In the genomic region with DNA sequence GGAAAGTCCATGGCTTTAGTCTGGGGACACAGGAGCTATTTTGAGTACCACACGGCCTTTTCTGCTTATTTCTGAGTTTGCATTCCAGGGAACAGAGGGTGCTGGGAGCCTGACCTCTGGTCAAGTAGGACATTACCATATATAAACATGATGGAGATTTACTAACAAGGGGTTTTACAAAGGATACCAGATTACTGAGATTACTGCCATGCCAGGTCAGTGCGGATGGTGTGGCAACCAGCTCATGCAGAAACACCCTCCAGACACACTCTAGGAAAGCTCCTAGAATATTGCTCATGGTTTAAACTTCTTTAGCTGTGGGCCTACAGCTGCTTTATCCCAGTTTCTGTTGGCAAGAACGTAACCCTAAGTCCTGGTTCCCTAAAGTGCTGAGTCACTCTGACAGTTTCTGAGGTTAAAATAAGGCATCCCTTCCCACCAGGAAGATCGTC, we compare ENCODE assay signal across 16 cellular contexts. TPM values are rescaled to one million over a fixed set of nuclear protein-coding genes. Genes with fewer than 3 reads are reported as not detected.
DNase-seq lines count a peak whose midpoint lies in the region; ATAC-seq, FAIRE-seq and TF ChIP-seq lines count a peak whose summit lies in the region.
"Had no signal": no experiment of that assay in that cellular context is flagged by ENCODE, and none has a peak within 500 bp of the region (broad histone marks: within the 10 kb centered on the region; RNA-seq: fewer than 3 reads in every experiment).

No MANE protein-coding gene starts in this region.

- peak overlapping the region; percentile 49 for H2AFZ ChIP-seq in osteoblast (ENCODE audit: low read length)
- no peak overlapping the region for H2AFZ ChIP-seq in H9 (ENCODE audit: low read length)

- H4K91ac ChIP-seq in H9 (ENCODE audit: insufficient read length, low read depth, low read length), result no peak overlapping the region

- no peak overlapping the region for H2BK12ac ChIP-seq in H9 (ENCODE audit: insufficient read length, low read depth, low read length)

- H3K4me3 ChIP-seq in BJ (ENCODE audit: low read depth, low read length) (no peak overlapping the region), SJSA1 (no peak overlapping the region), fibroblast of pulmonary artery (replicated peaks; ENCODE audit: low read depth, low read length) (no peak overlapping the region), osteoblast (ENCODE audit: insufficient read depth, low read length) (no peak overlapping the region), kidney (ENCODE audit: low read length in 2 of 2) (no peak overlapping the region)
- H3K4me3 ChIP-seq: GM12878, SK-N-MC had no signal

- H3K9ac ChIP-seq in kidney (ENCODE audit: low read length in 2 of 2) (no peak overlapping the region), H9 (ENCODE audit: extremely low read depth, insufficient read length, low read length) (no peak overlapping the region)
- H3K9ac ChIP-seq: KMS-11 had no signal

- no peak overlapping the region; a peak in 2 of 7 replicates for H3K27ac Mint-ChIP-seq in H9
- H3K27ac Mint-ChIP-seq: activated CD4-positive, alpha-beta T cell treated with anti-CD3 and anti-CD28 coated beads, Interleukin-2, amount 10 ng/mL, durations not matched to agents 24 days and 14 days; activated naive CD8-positive, alpha-beta T cell treated with anti-CD3 and anti-CD28 coated beads, Interleukin-2, amount 10 ng/mL, durations not matched to agents 7 days and 5 days; CD4-positive, alpha-beta memory T cell; stimulated activated naive B cell treated with anti-CD40 and anti-IgM and Interleukin-4, amounts not matched to agents 10 μg/mL and 1 μg/mL and 100 μg/mL, for 72 hours had no signal

- no peak for ATAC-seq in HG02884 (IDR thresholded peaks at IDR 0.05; ENCODE audit: unreplicated experiment)
- ATAC-seq: GM12878; stimulated activated naive B cell treated with anti-CD40 and anti-IgM and Interleukin-4, amounts not matched to agents 10 μg/mL and 1 μg/mL and 100 μg/mL, for 72 hours had no signal

- H3K4ac ChIP-seq in H9 (ENCODE audit: low read depth, low read length), result no peak overlapping the region

- H3K14ac ChIP-seq in H9 (ENCODE audit: insufficient read depth, low read length), result no peak overlapping the region

- no peak overlapping the region for H2BK120ac ChIP-seq in H9 (ENCODE audit: low read depth, low read length, poor library complexity, severe bottlenecking)

- no peak overlapping the region for H2AK5ac ChIP-seq in H9 (ENCODE audit: insufficient read length, low read length)

- H3K4me3 Mint-ChIP-seq in H9, result no peak overlapping the region
- H3K4me3 Mint-ChIP-seq: activated CD4-positive, alpha-beta T cell treated with anti-CD3 and anti-CD28 coated beads, Interleukin-2, amount 10 ng/mL, durations not matched to agents 24 days and 14 days; activated naive CD8-positive, alpha-beta T cell treated with anti-CD3 and anti-CD28 coated beads, Interleukin-2, amount 10 ng/mL, durations not matched to agents 7 days and 5 days; stimulated activated naive B cell treated with anti-CD40 and anti-IgM and Interleukin-4, amounts not matched to agents 10 μg/mL and 1 μg/mL and 100 μg/mL, for 72 hours had no signal

- DNase-seq in BJ (ENCODE audit: low read depth), result peak; percentile 24
- DNase-seq in SJSA1 (ENCODE audit: low read depth in 1 of 2, low spot score in 2 of 2), result peak in 1 of 2 experiments; percentile 36
- DNase-seq in fibroblast of pulmonary artery (ENCODE audit: low read depth), result peak; percentile 72
- peak; percentile 36 for DNase-seq in osteoblast (ENCODE audit: insufficient read length, low spot score, missing footprints)
- no peak for DNase-seq in kidney
- DNase-seq in H9, result no peak
- no peak for DNase-seq in SKM-1 treated with dmso at 0.1 percent for 144 hours (lab: John Stamatoyannopoulos, UW; ENCODE audit: unreplicated experiment)
- DNase-seq: activated CD4-positive, alpha-beta T cell treated with anti-CD3 and anti-CD28 coated beads, Interleukin-2, amount 10 ng/mL, durations not matched to agents 24 days and 14 days; activated naive CD8-positive, alpha-beta T cell treated with anti-CD3 and anti-CD28 coated beads, Interleukin-2, amount 10 ng/mL, durations not matched to agents 7 days and 5 days; CD4-positive, alpha-beta memory T cell; NCI-H510A; stimulated activated naive B cell treated with anti-CD40 and anti-IgM and Interleukin-4, amounts not matched to agents 10 μg/mL and 1 μg/mL and 100 μg/mL, for 72 hours had no signal

- H3K27me3 ChIP-seq in BJ (ENCODE audit: control insufficient read depth, insufficient read depth, low read length) (no peaks in the 10 kb centered on the region), SJSA1 (replicated peaks) (no peaks in the 10 kb centered on the region), osteoblast (ENCODE audit: insufficient read depth, low read length) (no peaks in the 10 kb centered on the region), H9 (ENCODE audit: insufficient read depth, low read length) (no peaks in the 10 kb centered on the region)

- H3K27me3 Mint-ChIP-seq in H9 (ENCODE audit: low read depth), result no peaks in the 10 kb centered on the region; the same call in 1 of the 2 replicates
- H3K27me3 Mint-ChIP-seq: activated CD4-positive, alpha-beta T cell treated with anti-CD3 and anti-CD28 coated beads, Interleukin-2, amount 10 ng/mL, durations not matched to agents 24 days and 14 days; activated naive CD8-positive, alpha-beta T cell treated with anti-CD3 and anti-CD28 coated beads, Interleukin-2, amount 10 ng/mL, durations not matched to agents 7 days and 5 days; CD4-positive, alpha-beta memory T cell; stimulated activated naive B cell treated with anti-CD40 and anti-IgM and Interleukin-4, amounts not matched to agents 10 μg/mL and 1 μg/mL and 100 μg/mL, for 72 hours had no signal

- H4K5ac ChIP-seq in H9 (ENCODE audit: insufficient read length, low read depth, low read length), result no peak overlapping the region

- H3K36me3 ChIP-seq in BJ (ENCODE audit: control insufficient read depth, insufficient read depth, low read length), result no peaks in the 10 kb centered on the region
- H3K36me3 ChIP-seq in SJSA1, result no peaks in the 10 kb centered on the region
- H3K36me3 ChIP-seq in osteoblast (ENCODE audit: insufficient read depth, low read length), result no peaks in the 10 kb centered on the region
- H3K36me3 ChIP-seq in kidney (ENCODE audit: control insufficient read depth in 1 of 2, insufficient read depth in 2 of 2, low read length in 2 of 2), result no peaks in the 10 kb centered on the region

- FAIRE-seq in kidney (lab: Jason Lieb, UNC), result no peak
- FAIRE-seq: GM12878 had no signal

- H3T11ph ChIP-seq in H9 (ENCODE audit: low read length), result no peak overlapping the region

- H3K4me1 ChIP-seq in SJSA1 (replicated peaks) (peaks cover 13% of the 10 kb centered on the region), osteoblast (ENCODE audit: insufficient read depth, low read length) (peaks cover 27% of the 10 kb centered on the region), kidney (ENCODE audit: control insufficient read depth in 1 of 2, insufficient read depth in 1 of 2, low read depth in 1 of 2, low read length in 2 of 2) (no peaks in the 10 kb centered on the region), H9 (ENCODE audit: insufficient read depth, low read length) (peaks cover 3% of the 10 kb centered on the region; the same call in 1 of the 2 replicates)

- no peak overlapping the region for H2BK15ac ChIP-seq in H9 (ENCODE audit: low read depth, low read length)

- peaks cover 0 to 3% of the 10 kb centered on the region in 2 experiments; a peak in 1 of 5 replicates for H3K9me3 Mint-ChIP-seq in H9
- H3K9me3 Mint-ChIP-seq: activated CD4-positive, alpha-beta T cell treated with anti-CD3 and anti-CD28 coated beads, Interleukin-2, amount 10 ng/mL, durations not matched to agents 24 days and 14 days; activated naive CD8-positive, alpha-beta T cell treated with anti-CD3 and anti-CD28 coated beads, Interleukin-2, amount 10 ng/mL, durations not matched to agents 7 days and 5 days had no signal

- H3K23ac ChIP-seq in H9 (ENCODE audit: insufficient read length, low read depth, low read length), result no peak overlapping the region

- no peaks in the 10 kb centered on the region for H4K20me1 ChIP-seq in osteoblast (ENCODE audit: insufficient read depth, low read length)
- no peaks in the 10 kb centered on the region for H4K20me1 ChIP-seq in H9 (ENCODE audit: control insufficient read depth, insufficient read depth, insufficient read length)

- POLR2A ChIA-PET in BJ (lab: Charles Lee), result no interaction called here

- no peak overlapping the region for H2BK20ac ChIP-seq in H9 (ENCODE audit: low read depth, low read length, poor library complexity, severe bottlenecking)

- WGBS in H9 (ENCODE audit: extremely low coverage, insufficient read length, low lambda C conversion rate), result no CpG with 5 or more reads among the region's 4 CpGs

- H3K23me2 ChIP-seq in H9 (ENCODE audit: insufficient read length, low read depth, low read length, poor library complexity, severe bottlenecking), result no peaks in the 10 kb centered on the region

- H3K79me2 ChIP-seq in osteoblast (ENCODE audit: insufficient read depth, low read length), result no peaks in the 10 kb centered on the region
- no peaks in the 10 kb centered on the region for H3K79me2 ChIP-seq in H9 (ENCODE audit: insufficient read depth, low read length)

- no peak overlapping the region for H3K18ac ChIP-seq in H9 (ENCODE audit: insufficient read length, low read depth, low read length)

- H3K4me1 Mint-ChIP-seq in H9, result peaks cover 14 to 15% of the 10 kb centered on the region in 2 experiments
- H3K4me1 Mint-ChIP-seq: activated CD4-positive, alpha-beta T cell treated with anti-CD3 and anti-CD28 coated beads, Interleukin-2, amount 10 ng/mL, durations not matched to agents 24 days and 14 days; activated naive CD8-positive, alpha-beta T cell treated with anti-CD3 and anti-CD28 coated beads, Interleukin-2, amount 10 ng/mL, durations not matched to agents 7 days and 5 days; CD4-positive, alpha-beta memory T cell; stimulated activated naive B cell treated with anti-CD40 and anti-IgM and Interleukin-4, amounts not matched to agents 10 μg/mL and 1 μg/mL and 100 μg/mL, for 72 hours had no signal

- H3K36me3 Mint-ChIP-seq in H9 (ENCODE audit: insufficient read depth in 1 of 3, low read depth in 3 of 3), result no peaks in the 10 kb centered on the region
- H3K36me3 Mint-ChIP-seq: activated naive CD8-positive, alpha-beta T cell treated with anti-CD3 and anti-CD28 coated beads, Interleukin-2, amount 10 ng/mL, durations not matched to agents 7 days and 5 days; CD4-positive, alpha-beta memory T cell; stimulated activated naive B cell treated with anti-CD40 and anti-IgM and Interleukin-4, amounts not matched to agents 10 μg/mL and 1 μg/mL and 100 μg/mL, for 72 hours had no signal

- intact Hi-C loops in kidney (cut with DNase I), result no loop called here

- H2BK5ac ChIP-seq in H9 (ENCODE audit: insufficient read length, low read length), result no peak overlapping the region

- H3K27ac ChIP-seq in SJSA1 (peak overlapping the region; percentile 16), osteoblast (ENCODE audit: low read depth, low read length) (peak overlapping the region; percentile 78), kidney (ENCODE audit: low read depth in 2 of 2, low read length in 2 of 2) (no peak overlapping the region), H9 (ENCODE audit: insufficient read length, low read depth, low read length) (no peak overlapping the region)
- H3K27ac ChIP-seq: KMS-11, SK-N-MC had no signal

- H3K9me3 ChIP-seq in SJSA1 (replicated peaks) (no peaks in the 10 kb centered on the region), osteoblast (ENCODE audit: low read depth, low read length) (no peaks in the 10 kb centered on the region), kidney (ENCODE audit: control insufficient read depth in 1 of 2, low read length in 2 of 2) (no peaks in the 10 kb centered on the region), H9 (ENCODE audit: control insufficient read depth, low read depth, low read length) (no peaks in the 10 kb centered on the region)

- H4K8ac ChIP-seq in H9 (replicated peaks; ENCODE audit: insufficient read length, low read depth, low read length), result no peak overlapping the region

- H3K56ac ChIP-seq in H9 (ENCODE audit: insufficient read length, low read depth, low read length), result no peak overlapping the region

- CTCF ChIA-PET in BJ (lab: Yijun Ruan, JAX), result no interaction called here

- H3K4me2 ChIP-seq in osteoblast (ENCODE audit: insufficient read depth, low read length) (peak overlapping the region; percentile 45), H9 (ENCODE audit: insufficient read depth, insufficient read length, low read length) (no peak overlapping the region)
- H3K4me2 ChIP-seq: KMS-11 had no signal

- no peak for TF ChIP-seq CTCF in BJ (IDR thresholded peaks at IDR 0.05; ENCODE audit: insufficient read depth, low read depth, low read length)
- TF ChIP-seq CTCF in fibroblast of pulmonary artery (IDR thresholded peaks at IDR 0.05; ENCODE audit: low read length, missing control alignments), result no peak
- no peak for TF ChIP-seq CTCF in osteoblast (IDR thresholded peaks at IDR 0.05; ENCODE audit: extremely low read depth, low read depth, low read length)
- TF ChIP-seq CTCF in kidney (IDR thresholded peaks at IDR 0.05; ENCODE audit: borderline replicate concordance, extremely low read depth, insufficient read depth), result no peak
- TF ChIP-seq CTCF in H9 (conservative IDR thresholded peaks at IDR 0.05), result no peak

- no peaks in the 10 kb centered on the region for H3K79me1 ChIP-seq in H9 (ENCODE audit: insufficient read depth, low read depth, low read length, poor library complexity, severe bottlenecking)

RNA-seq across cellular contexts. Expression of gene AGTR1, which starts 54.3 kb away (rescaled TPM):
- polyA plus RNA-seq in BJ (2011; rRNA removed), result 0.98 and 1.1 TPM in 2 replicates
- polyA minus RNA-seq in BJ (2011; rRNA and poly(A)+ RNA removed), result 0.19 and 0.31 TPM in 2 replicates
- total RNA-seq in SJSA1 (2014; rRNA removed; shearing (Covaris generic)), result not detected in 2 replicates
- 10.5 and 13.3 TPM in 2 replicates for total RNA-seq in osteoblast
- 5.6 TPM for total RNA-seq in kidney
- 14.8 TPM for polyA plus RNA-seq in kidney (ENCODE audit: insufficient read depth, low read depth, low replicate concordance)
- not detected in 2 replicates for total RNA-seq in H9 (2021)
- total RNA-seq: activated CD4-positive, alpha-beta T cell treated with anti-CD3 and anti-CD28 coated beads, Interleukin-2, amount 10 ng/mL, durations not matched to agents 24 days and 14 days; activated naive CD8-positive, alpha-beta T cell treated with anti-CD3 and anti-CD28 coated beads, Interleukin-2, amount 10 ng/mL, durations not matched to agents 7 days and 5 days; CD4-positive, alpha-beta memory T cell; GM12878 had no signal
- polyA plus RNA-seq: CD4-positive, alpha-beta memory T cell; GM12878 had no signal

Comparison
In these comparisons a context has a peak if more than half of its experiments do, and no peak if none do; other contexts are left out.
1. DNase-seq: peak in BJ (single experiment), fibroblast of pulmonary artery (single experiment) and osteoblast (single experiment); none in kidney (single experiment), H9 (single experiment) and SKM-1 treated with dmso at 0.1 percent for 144 hours (single experiment).
2. H3K27ac ChIP-seq: peak in SJSA1 (single experiment) and osteoblast (single experiment); none in kidney (0 of 2) and H9 (single experiment).